In genomic region chr17:71799657-71800056, GRCh38 we compare ENCODE assay signal across 28 cellular contexts.
"Had no signal": no experiment of that assay in that cellular context is flagged by ENCODE, and none has a peak within 500 bp of the region (broad histone marks: within the 10 kb centered on the region; RNA-seq: fewer than 3 reads in every experiment).

No MANE protein-coding gene starts in this region.

- DNase-seq: activated B cell treated with CpG ODN at 0.5 μM for 24 hours; activated CD4-positive, alpha-beta T cell treated with anti-CD3 and anti-CD28 coated beads for 48 hours; activated CD4-positive, alpha-beta T cell treated with anti-CD3 and anti-CD28 coated beads, Interleukin-2, amount 50 U/mL, for 1 hour; activated CD4-positive, alpha-beta T cell treated with anti-CD3 and anti-CD28 coated beads, Interleukin-2, amount 50 U/mL, for 48 hours; activated CD8-positive, alpha-beta memory T cell treated with anti-CD3 and anti-CD28 coated beads for 24 hours; activated CD8-positive, alpha-beta T cell treated with anti-CD3 and anti-CD28 coated beads for 36 hours; activated effector memory CD4-positive, alpha-beta T cell treated with anti-CD3 and anti-CD28 coated beads, Interleukin-2, amount 50 U/mL, for 16 hours; activated naive CD4-positive, alpha-beta T cell treated with anti-CD3 and anti-CD28 coated beads, Interleukin-2, amount 10 ng/mL, durations not matched to agents 7 days and 5 days; activated naive CD8-positive, alpha-beta T cell treated with anti-CD3 and anti-CD28 coated beads, Interleukin-2, amount 10 ng/mL, durations not matched to agents 7 days and 5 days; activated T-cell treated with anti-CD3 and anti-CD28 coated beads, Interleukin-2, amount 50 U/mL, for 4 hours; caudate nucleus; cortex of kidney; dermis blood vessel endothelial cell; effector CD4-positive, alpha-beta T cell; effector memory CD8-positive, alpha-beta T cell; erythroblast; foreskin keratinocyte; gastrocnemius medialis; T-helper 1 cell; T-helper 17 cell; T1000; WERI-Rb-1 had no signal

- H3K9me3 ChIP-seq: ascending aorta, esophagus muscularis mucosa, gastrocnemius medialis had no signal

- H3K27me3 ChIP-seq: ascending aorta, esophagus muscularis mucosa, foreskin keratinocyte, gastrocnemius medialis had no signal

- H3K27ac ChIP-seq: ascending aorta, esophagus muscularis mucosa, foreskin keratinocyte, gastrocnemius medialis, WERI-Rb-1 had no signal

- H3K36me3 Mint-ChIP-seq: activated naive CD4-positive, alpha-beta T cell treated with anti-CD3 and anti-CD28 coated beads, Interleukin-2, amount 10 ng/mL, durations not matched to agents 7 days and 5 days; activated naive CD4-positive, alpha-beta T cell treated with anti-CD3 and anti-CD28 coated beads, Interleukin-2, amount 50 U/mL, for 72 hours; activated naive CD8-positive, alpha-beta T cell treated with anti-CD3 and anti-CD28 coated beads, Interleukin-2, amount 10 ng/mL, durations not matched to agents 7 days and 5 days had no signal

- H3K36me3 ChIP-seq: ascending aorta, esophagus muscularis mucosa, gastrocnemius medialis, WERI-Rb-1 had no signal

- H3K4me3 Mint-ChIP-seq: activated B cell treated with CpG ODN at 0.5 μM for 24 hours; activated CD8-positive, alpha-beta T cell treated with anti-CD3 and anti-CD28 coated beads for 36 hours; activated naive CD4-positive, alpha-beta T cell treated with anti-CD3 and anti-CD28 coated beads, Interleukin-2, amount 10 ng/mL, durations not matched to agents 7 days and 5 days; activated naive CD8-positive, alpha-beta T cell treated with anti-CD3 and anti-CD28 coated beads, Interleukin-2, amount 10 ng/mL, durations not matched to agents 7 days and 5 days; activated T-cell treated with anti-CD3 and anti-CD28 coated beads, Interleukin-2, amount 50 U/mL, for 4 hours; effector memory CD8-positive, alpha-beta T cell; T-helper 17 cell; T-helper 2 cell treated with Interferon-gamma antibody and Interleukin-4, amounts not matched to agents 5 μg/mL and 100 μg/mL, for 36 hours had no signal

- FAIRE-seq: colon had no signal

- H3K9me3 Mint-ChIP-seq: activated T-cell treated with anti-CD3 and anti-CD28 coated beads, Interleukin-2, amount 50 U/mL, for 4 hours had no signal

- H3K4me1 Mint-ChIP-seq: activated B cell treated with CpG ODN at 0.5 μM for 24 hours; activated naive CD4-positive, alpha-beta T cell treated with anti-CD3 and anti-CD28 coated beads, Interleukin-2, amount 10 ng/mL, durations not matched to agents 7 days and 5 days; activated naive CD8-positive, alpha-beta T cell treated with anti-CD3 and anti-CD28 coated beads, Interleukin-2, amount 10 ng/mL, durations not matched to agents 7 days and 5 days; T-helper 17 cell had no signal

- H3K27me3 Mint-ChIP-seq: activated B cell treated with CpG ODN at 0.5 μM for 24 hours; activated CD8-positive, alpha-beta T cell treated with anti-CD3 and anti-CD28 coated beads for 36 hours; activated naive CD4-positive, alpha-beta T cell treated with anti-CD3 and anti-CD28 coated beads, Interleukin-2, amount 10 ng/mL, durations not matched to agents 7 days and 5 days; activated naive CD8-positive, alpha-beta T cell treated with anti-CD3 and anti-CD28 coated beads, Interleukin-2, amount 10 ng/mL, durations not matched to agents 7 days and 5 days; effector memory CD8-positive, alpha-beta T cell; T-helper 17 cell had no signal

- H3K27ac Mint-ChIP-seq: activated B cell treated with CpG ODN at 0.5 μM for 24 hours; activated CD8-positive, alpha-beta T cell treated with anti-CD3 and anti-CD28 coated beads for 36 hours; activated naive CD4-positive, alpha-beta T cell treated with anti-CD3 and anti-CD28 coated beads, Interleukin-2, amount 10 ng/mL, durations not matched to agents 7 days and 5 days; activated naive CD4-positive, alpha-beta T cell treated with anti-CD3 and anti-CD28 coated beads, Interleukin-2, amount 50 U/mL, for 72 hours; activated naive CD8-positive, alpha-beta T cell treated with anti-CD3 and anti-CD28 coated beads, Interleukin-2, amount 10 ng/mL, durations not matched to agents 7 days and 5 days; activated T-helper 2 cell treated with anti-CD3 and anti-CD28 coated beads, Interferon-gamma antibody, Interleukin-2, Interleukin-4, amounts not matched to agents 10 μg/mL and 5 μg/mL and 100 μg/mL, durations not matched to agents 14 hours and 24 hours and 36 hours; effector memory CD8-positive, alpha-beta T cell; T-helper 17 cell; T-helper 2 cell treated with Interferon-gamma antibody and Interleukin-4, amounts not matched to agents 5 μg/mL and 100 μg/mL, for 36 hours had no signal

- H3K4me3 ChIP-seq: ascending aorta, esophagus muscularis mucosa, gastrocnemius medialis had no signal

- H3K4me1 ChIP-seq: ascending aorta, esophagus muscularis mucosa, foreskin keratinocyte, gastrocnemius medialis had no signal
